ENCODE assay signal across 18 cellular contexts in genomic region chr22:17380711-17381087, GRCh38. TPM values are rescaled to one million over a fixed set of nuclear protein-coding genes. Genes with fewer than 3 reads are reported as not detected.
"Had no signal": no experiment of that assay in that cellular context is flagged by ENCODE, and none has a peak within 500 bp of the region (broad histone marks: within the 10 kb centered on the region; RNA-seq: fewer than 3 reads in every experiment).

No MANE protein-coding gene starts in this region.

- H3K36me3 Mint-ChIP-seq: activated naive CD4-positive, alpha-beta T cell treated with anti-CD3 and anti-CD28 coated beads, Interleukin-2, amount 10 ng/mL, durations not matched to agents 7 days and 5 days; stimulated activated memory B cell treated with anti-CD40 and anti-IgM and Interleukin-4, amounts not matched to agents 10 μg/mL and 1 μg/mL and 100 μg/mL, for 72 hours had no signal

- H3K4me3 Mint-ChIP-seq: activated CD4-positive, alpha-beta T cell treated with anti-CD3 and anti-CD28 coated beads, Interleukin-2, amount 10 ng/mL, durations not matched to agents 7 days and 5 days; activated CD8-positive, alpha-beta T cell treated with anti-CD3 and anti-CD28 coated beads, Interleukin-2, amount 10 ng/mL, durations not matched to agents 7 days and 5 days; activated naive CD4-positive, alpha-beta T cell treated with anti-CD3 and anti-CD28 coated beads, Interleukin-2, amount 10 ng/mL, durations not matched to agents 7 days and 5 days; activated T-cell treated with anti-CD3 and anti-CD28 coated beads, Interleukin-2, amount 50 U/mL, for 4 hours; neural crest cell; stimulated activated memory B cell treated with anti-CD40 and anti-IgM and Interleukin-4, amounts not matched to agents 10 μg/mL and 1 μg/mL and 100 μg/mL, for 72 hours had no signal

- H3K27ac ChIP-seq: coronary artery, thyroid gland had no signal

- H3K36me3 ChIP-seq: thyroid gland had no signal

- H3K9me3 Mint-ChIP-seq: activated CD4-positive, alpha-beta T cell treated with anti-CD3 and anti-CD28 coated beads, Interleukin-2, amount 10 ng/mL, durations not matched to agents 7 days and 5 days; activated naive CD4-positive, alpha-beta T cell treated with anti-CD3 and anti-CD28 coated beads, Interleukin-2, amount 10 ng/mL, durations not matched to agents 7 days and 5 days; activated T-cell treated with anti-CD3 and anti-CD28 coated beads, Interleukin-2, amount 50 U/mL, for 4 hours had no signal

- H3K27me3 ChIP-seq: hepatocyte, thyroid gland had no signal

- H3K9me3 ChIP-seq: thyroid gland had no signal

- H3K4me1 Mint-ChIP-seq: stimulated activated memory B cell treated with anti-CD40 and anti-IgM and Interleukin-4, amounts not matched to agents 10 μg/mL and 1 μg/mL and 100 μg/mL, for 72 hours had no signal

- H3K4me3 ChIP-seq: coronary artery, hepatocyte, thyroid gland had no signal

- DNase-seq: activated CD4-positive, alpha-beta T cell treated with anti-CD3 and anti-CD28 coated beads, Interleukin-2, amount 10 ng/mL, durations not matched to agents 7 days and 5 days; activated CD8-positive, alpha-beta memory T cell treated with anti-CD3 and anti-CD28 coated beads, Interleukin-2, amount 50 U/mL, for 4 hours; activated CD8-positive, alpha-beta T cell treated with anti-CD3 and anti-CD28 coated beads, Interleukin-2, amount 10 ng/mL, durations not matched to agents 7 days and 5 days; activated effector memory CD4-positive, alpha-beta T cell treated with Interleukin-2 at 50 U/mL for 16 hours; activated naive CD4-positive, alpha-beta T cell treated with anti-CD3 and anti-CD28 coated beads, Interleukin-2, amount 10 ng/mL, durations not matched to agents 7 days and 5 days; activated T-cell treated with anti-CD3 and anti-CD28 coated beads, Interleukin-2, amount 50 U/mL, for 4 hours; aorta; stimulated activated CD4-positive, alpha-beta T cell treated with anti-CD3 and anti-CD28 coated beads, Interleukin-4, amount 100 ng/mL, for 24 hours; T-helper 1 cell; T-helper 9 cell; thyroid gland had no signal

- H3K27ac Mint-ChIP-seq: activated CD4-positive, alpha-beta T cell treated with anti-CD3 and anti-CD28 coated beads, Interleukin-2, amount 10 ng/mL, durations not matched to agents 7 days and 5 days; activated CD8-positive, alpha-beta T cell treated with anti-CD3 and anti-CD28 coated beads, Interleukin-2, amount 10 ng/mL, durations not matched to agents 7 days and 5 days; activated naive CD4-positive, alpha-beta T cell treated with anti-CD3 and anti-CD28 coated beads, Interleukin-2, amount 10 ng/mL, durations not matched to agents 7 days and 5 days; stimulated activated memory B cell treated with anti-CD40 and anti-IgM and Interleukin-4, amounts not matched to agents 10 μg/mL and 1 μg/mL and 100 μg/mL, for 72 hours had no signal

- ATAC-seq: activated CD8-positive, alpha-beta T cell treated with anti-CD3 and anti-CD28 coated beads, Interleukin-2, amount 10 ng/mL, durations not matched to agents 7 days and 5 days; activated T-cell treated with anti-CD3 and anti-CD28 coated beads, Interleukin-2, amount 50 U/mL, for 4 hours; esophagus mucosa; sciatic nerve; stimulated activated memory B cell treated with anti-CD40 and anti-IgM and Interleukin-4, amounts not matched to agents 10 μg/mL and 1 μg/mL and 100 μg/mL, for 72 hours had no signal

RNA-seq across cellular contexts. Expression of gene CECR2, which starts 11.4 kb away (rescaled TPM):
- total RNA-seq: activated CD8-positive, alpha-beta T cell treated with anti-CD3 and anti-CD28 coated beads, Interleukin-2, amount 10 ng/mL, durations not matched to agents 7 days and 5 days had no signal
- polyA plus RNA-seq: keratinocyte had no signal
